In the genomic region with DNA sequence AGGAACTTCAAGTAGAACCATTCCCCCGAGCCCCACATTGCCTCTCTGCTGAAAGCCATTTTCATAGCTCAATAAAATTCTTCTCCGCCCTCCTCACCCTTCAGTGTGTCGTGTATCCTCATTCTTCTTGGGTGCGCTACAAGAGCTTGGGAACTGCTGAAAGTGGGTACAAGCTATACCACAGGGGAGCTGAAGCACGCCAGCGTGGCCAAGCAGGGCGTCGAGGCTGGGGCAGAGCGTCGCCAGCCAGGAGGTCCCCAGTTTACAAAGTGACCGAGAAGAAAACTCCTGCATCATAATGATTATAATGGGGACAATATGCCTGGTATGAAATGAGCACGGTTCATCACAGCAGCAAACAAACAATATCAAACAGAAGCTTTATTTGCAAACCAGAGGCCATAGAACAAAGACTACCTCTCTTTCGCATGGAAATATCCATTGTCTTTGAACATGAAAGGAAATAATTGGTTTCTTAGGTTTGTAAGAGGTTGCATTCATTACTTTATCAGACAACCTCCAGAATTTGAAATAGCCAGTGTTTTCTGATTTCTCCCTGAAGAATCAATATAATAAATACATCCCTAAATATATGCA, we compare ENCODE assay signal across 1 cellular context.
TF ChIP-seq lines count a peak whose summit lies in the region.

No MANE protein-coding gene starts in this region.

TF ChIP-seq in GM23338, 12 proteins besides CTCF, POLR2A, EP300 and RAD21 (continued from another document):
- TF ChIP-seq, protein P1, sequence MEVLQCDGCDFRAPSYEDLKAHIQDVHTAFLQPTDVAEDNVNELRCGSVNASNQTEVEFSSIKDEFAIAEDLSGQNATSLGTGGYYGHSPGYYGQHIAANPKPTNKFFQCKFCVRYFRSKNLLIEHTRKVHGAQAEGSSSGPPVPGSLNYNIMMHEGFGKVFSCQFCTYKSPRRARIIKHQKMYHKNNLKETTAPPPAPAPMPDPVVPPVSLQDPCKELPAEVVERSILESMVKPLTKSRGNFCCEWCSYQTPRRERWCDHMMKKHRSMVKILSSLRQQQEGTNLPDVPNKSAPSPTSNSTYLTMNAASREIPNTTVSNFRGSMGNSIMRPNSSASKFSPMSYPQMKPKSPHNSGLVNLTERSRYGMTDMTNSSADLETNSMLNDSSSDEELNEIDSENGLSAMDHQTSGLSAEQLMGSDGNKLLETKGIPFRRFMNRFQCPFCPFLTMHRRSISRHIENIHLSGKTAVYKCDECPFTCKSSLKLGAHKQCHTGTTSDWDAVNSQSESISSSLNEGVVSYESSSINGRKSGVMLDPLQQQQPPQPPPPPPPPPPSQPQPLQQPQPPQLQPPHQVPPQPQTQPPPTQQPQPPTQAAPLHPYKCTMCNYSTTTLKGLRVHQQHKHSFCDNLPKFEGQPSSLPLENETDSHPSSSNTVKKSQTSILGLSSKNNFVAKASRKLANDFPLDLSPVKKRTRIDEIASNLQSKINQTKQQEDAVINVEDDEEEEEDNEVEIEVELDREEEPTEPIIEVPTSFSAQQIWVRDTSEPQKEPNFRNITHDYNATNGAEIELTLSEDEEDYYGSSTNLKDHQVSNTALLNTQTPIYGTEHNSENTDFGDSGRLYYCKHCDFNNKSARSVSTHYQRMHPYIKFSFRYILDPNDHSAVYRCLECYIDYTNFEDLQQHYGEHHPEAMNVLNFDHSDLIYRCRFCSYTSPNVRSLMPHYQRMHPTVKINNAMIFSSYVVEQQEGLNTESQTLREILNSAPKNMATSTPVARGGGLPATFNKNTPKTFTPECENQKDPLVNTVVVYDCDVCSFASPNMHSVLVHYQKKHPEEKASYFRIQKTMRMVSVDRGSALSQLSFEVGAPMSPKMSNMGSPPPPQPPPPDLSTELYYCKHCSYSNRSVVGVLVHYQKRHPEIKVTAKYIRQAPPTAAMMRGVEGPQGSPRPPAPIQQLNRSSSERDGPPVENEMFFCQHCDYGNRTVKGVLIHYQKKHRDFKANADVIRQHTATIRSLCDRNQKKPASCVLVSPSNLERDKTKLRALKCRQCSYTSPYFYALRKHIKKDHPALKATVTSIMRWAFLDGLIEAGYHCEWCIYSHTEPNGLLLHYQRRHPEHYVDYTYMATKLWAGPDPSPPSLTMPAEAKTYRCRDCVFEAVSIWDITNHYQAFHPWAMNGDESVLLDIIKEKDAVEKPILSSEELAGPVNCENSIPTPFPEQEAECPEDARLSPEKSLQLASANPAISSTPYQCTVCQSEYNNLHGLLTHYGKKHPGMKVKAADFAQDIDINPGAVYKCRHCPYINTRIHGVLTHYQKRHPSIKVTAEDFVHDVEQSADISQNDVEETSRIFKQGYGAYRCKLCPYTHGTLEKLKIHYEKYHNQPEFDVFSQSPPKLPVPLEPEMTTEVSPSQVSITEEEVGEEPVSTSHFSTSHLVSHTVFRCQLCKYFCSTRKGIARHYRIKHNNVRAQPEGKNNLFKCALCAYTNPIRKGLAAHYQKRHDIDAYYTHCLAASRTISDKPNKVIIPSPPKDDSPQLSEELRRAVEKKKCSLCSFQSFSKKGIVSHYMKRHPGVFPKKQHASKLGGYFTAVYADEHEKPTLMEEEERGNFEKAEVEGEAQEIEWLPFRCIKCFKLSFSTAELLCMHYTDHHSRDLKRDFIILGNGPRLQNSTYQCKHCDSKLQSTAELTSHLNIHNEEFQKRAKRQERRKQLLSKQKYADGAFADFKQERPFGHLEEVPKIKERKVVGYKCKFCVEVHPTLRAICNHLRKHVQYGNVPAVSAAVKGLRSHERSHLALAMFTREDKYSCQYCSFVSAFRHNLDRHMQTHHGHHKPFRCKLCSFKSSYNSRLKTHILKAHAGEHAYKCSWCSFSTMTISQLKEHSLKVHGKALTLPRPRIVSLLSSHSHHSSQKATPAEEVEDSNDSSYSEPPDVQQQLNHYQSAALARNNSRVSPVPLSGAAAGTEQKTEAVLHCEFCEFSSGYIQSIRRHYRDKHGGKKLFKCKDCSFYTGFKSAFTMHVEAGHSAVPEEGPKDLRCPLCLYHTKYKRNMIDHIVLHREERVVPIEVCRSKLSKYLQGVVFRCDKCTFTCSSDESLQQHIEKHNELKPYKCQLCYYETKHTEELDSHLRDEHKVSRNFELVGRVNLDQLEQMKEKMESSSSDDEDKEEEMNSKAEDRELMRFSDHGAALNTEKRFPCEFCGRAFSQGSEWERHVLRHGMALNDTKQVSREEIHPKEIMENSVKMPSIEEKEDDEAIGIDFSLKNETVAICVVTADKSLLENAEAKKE (CRISPR knock-in tag; IDR thresholded peaks at IDR 0.05) = no peak
- no peak for TF ChIP-seq CREB1 (CRISPR knock-in tag; IDR thresholded peaks at IDR 0.05; ENCODE audit: low read depth)
- no peak for TF ChIP-seq EZH2phosphoT487 (IDR thresholded peaks at IDR 0.05; ENCODE audit: unreplicated experiment)
- no peak for TF ChIP-seq EZH2 (IDR thresholded peaks at IDR 0.05; ENCODE audit: low read depth, unreplicated experiment)
- TF ChIP-seq POLR2AphosphoS5 (IDR thresholded peaks at IDR 0.05; ENCODE audit: low read depth) = no peak
- TF ChIP-seq, protein P2, sequence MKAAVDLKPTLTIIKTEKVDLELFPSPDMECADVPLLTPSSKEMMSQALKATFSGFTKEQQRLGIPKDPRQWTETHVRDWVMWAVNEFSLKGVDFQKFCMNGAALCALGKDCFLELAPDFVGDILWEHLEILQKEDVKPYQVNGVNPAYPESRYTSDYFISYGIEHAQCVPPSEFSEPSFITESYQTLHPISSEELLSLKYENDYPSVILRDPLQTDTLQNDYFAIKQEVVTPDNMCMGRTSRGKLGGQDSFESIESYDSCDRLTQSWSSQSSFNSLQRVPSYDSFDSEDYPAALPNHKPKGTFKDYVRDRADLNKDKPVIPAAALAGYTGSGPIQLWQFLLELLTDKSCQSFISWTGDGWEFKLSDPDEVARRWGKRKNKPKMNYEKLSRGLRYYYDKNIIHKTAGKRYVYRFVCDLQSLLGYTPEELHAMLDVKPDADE (IDR thresholded peaks at IDR 0.05) = no peak
- TF ChIP-seq ZNF114 (CRISPR knock-in tag; IDR thresholded peaks at IDR 0.05) = no peak
- no peak for TF ChIP-seq JUNB (IDR thresholded peaks at IDR 0.05; ENCODE audit: unreplicated experiment)
